In genomic region chr7:132904209-132904608, GRCh38 we compare ENCODE assay signal across 21 cellular contexts.
"Had no signal": no experiment of that assay in that cellular context is flagged by ENCODE, and none has a peak within 500 bp of the region (broad histone marks: within the 10 kb centered on the region; RNA-seq: fewer than 3 reads in every experiment).

No MANE protein-coding gene starts in this region.

- ATAC-seq: heart right ventricle; naive thymus-derived CD4-positive, alpha-beta T cell; SK-N-SH treated with all-trans-retinoic acid at 6 μM for 48 hours had no signal

- H3K9me3 Mint-ChIP-seq: activated CD4-positive, alpha-beta memory T cell treated with anti-CD3 and anti-CD28 coated beads, Interleukin-2, amount 10 ng/mL, durations not matched to agents 7 days and 5 days; activated naive CD4-positive, alpha-beta T cell treated with anti-CD3 and anti-CD28 coated beads, Interleukin-2, amount 50 U/mL, for 24 hours had no signal

- H3K4me3 Mint-ChIP-seq: activated CD4-positive, alpha-beta memory T cell treated with anti-CD3 and anti-CD28 coated beads, Interleukin-2, amount 10 ng/mL, durations not matched to agents 7 days and 5 days; activated naive CD4-positive, alpha-beta T cell treated with anti-CD3 and anti-CD28 coated beads, Interleukin-2, amount 50 U/mL, for 24 hours; brain; dendritic cell treated with granulocyte-macrophage colony-stimulating factor and Interleukin-4, amounts not matched to agents 40 ng/mL and 50 ng/mL, for 4 days; naive thymus-derived CD4-positive, alpha-beta T cell had no signal

- DNase-seq: activated CD4-positive, alpha-beta memory T cell treated with anti-CD3 and anti-CD28 coated beads, Interleukin-2, amount 10 ng/mL, durations not matched to agents 7 days and 5 days; activated CD8-positive, alpha-beta memory T cell treated with anti-CD3 and anti-CD28 coated beads, Interleukin-2, amount 50 U/mL, for 4 hours; activated effector memory CD4-positive, alpha-beta T cell treated with Interleukin-2 at 50 U/mL for 16 hours; amygdala; cerebellar nuclear complex; effector memory CD4-positive, alpha-beta T cell; gastrocnemius medialis; heart right ventricle; midbrain; naive thymus-derived CD4-positive, alpha-beta T cell; retina; SHP77 treated with DMSO at 0.1 percent for 48 hours; stimulated activated CD4-positive, alpha-beta T cell treated with anti-CD3 and anti-CD28 coated beads, Interleukin-4, amount 100 ng/mL, for 1 hour; stimulated activated naive CD4-positive, alpha-beta T cell treated with Interleukin-2 at 50 U/mL for 16 hours; T-helper 1 cell; T1000; upper lobe of left lung had no signal

- H3K27me3 Mint-ChIP-seq: activated CD4-positive, alpha-beta memory T cell treated with anti-CD3 and anti-CD28 coated beads, Interleukin-2, amount 10 ng/mL, durations not matched to agents 7 days and 5 days; activated naive CD4-positive, alpha-beta T cell treated with anti-CD3 and anti-CD28 coated beads, Interleukin-2, amount 50 U/mL, for 24 hours; brain; dendritic cell treated with granulocyte-macrophage colony-stimulating factor and Interleukin-4, amounts not matched to agents 40 ng/mL and 50 ng/mL, for 4 days; naive thymus-derived CD4-positive, alpha-beta T cell had no signal

- H3K27ac Mint-ChIP-seq: activated CD4-positive, alpha-beta memory T cell treated with anti-CD3 and anti-CD28 coated beads, Interleukin-2, amount 10 ng/mL, durations not matched to agents 7 days and 5 days; activated naive CD4-positive, alpha-beta T cell treated with anti-CD3 and anti-CD28 coated beads, Interleukin-2, amount 50 U/mL, for 24 hours; brain; dendritic cell treated with granulocyte-macrophage colony-stimulating factor and Interleukin-4, amounts not matched to agents 40 ng/mL and 50 ng/mL, for 4 days; naive thymus-derived CD4-positive, alpha-beta T cell had no signal
